In genomic region chr2:227482638-227483340, GRCh38 we compare ENCODE assay signal across 8 cellular contexts. TPM values are rescaled to one million over a fixed set of nuclear protein-coding genes. Genes with fewer than 3 reads are reported as not detected.
DNase-seq lines count a peak whose midpoint lies in the region; ATAC-seq and TF ChIP-seq lines count a peak whose summit lies in the region.

No MANE protein-coding gene starts in this region.

- TF ChIP-seq CTCF in CD4-positive, alpha-beta T cell (IDR thresholded peaks at IDR 0.05), result no peak
- TF ChIP-seq CTCF in activated B cell treated with CpG ODN at 0.5 μM for 24 hours (IDR thresholded peaks at IDR 0.05), result no peak

- H3K9me3 Mint-ChIP-seq in CD4-positive, alpha-beta T cell, result peaks cover 3% of the 10 kb centered on the region
- H3K9me3 Mint-ChIP-seq in activated B cell treated with CpG ODN at 0.5 μM for 24 hours, result peaks cover 5% of the 10 kb centered on the region

- H3K27ac Mint-ChIP-seq in CD4-positive, alpha-beta T cell, result peak overlapping the region; percentile 5
- H3K27ac Mint-ChIP-seq in activated B cell treated with CpG ODN at 0.5 μM for 24 hours, result peak overlapping the region; percentile 83

- H3K27me3 ChIP-seq in CD4-positive, alpha-beta T cell (ENCODE audit: control insufficient read depth, insufficient read depth, low read length), result no peaks in the 10 kb centered on the region

- intact Hi-C loops in CD4-positive, alpha-beta T cell (cut with DNase I, micrococcal nuclease), result no loop called here
- intact Hi-C loops in activated B cell treated with CpG ODN at 0.5 μM for 24 hours (cut with micrococcal nuclease), result loop anchor here (1.0 to 2.0 kb wide), 2 partner anchors 10 to 18 kb away; partner anchors contain the start of gene AGFG1

- no peaks in the 10 kb centered on the region for H3K27me3 Mint-ChIP-seq in CD4-positive, alpha-beta T cell
- H3K27me3 Mint-ChIP-seq in activated B cell treated with CpG ODN at 0.5 μM for 24 hours, result no peaks in the 10 kb centered on the region

- H3K27ac ChIP-seq in CD4-positive, alpha-beta T cell (ENCODE audit: low read depth, low read length), result no peak overlapping the region

- H3K4me1 Mint-ChIP-seq in CD4-positive, alpha-beta T cell (ENCODE audit: low read depth), result peaks cover 79% of the 10 kb centered on the region
- peaks cover 70% of the 10 kb centered on the region for H3K4me1 Mint-ChIP-seq in activated B cell treated with CpG ODN at 0.5 μM for 24 hours

- CTCF ChIA-PET in CD4-positive, alpha-beta T cell (lab: Charles Lee), result no interaction called here
- CTCF ChIA-PET in activated B cell treated with CpG ODN at 0.5 μM for 24 hours (lab: Charles Lee) (interaction anchor here (1.0 kb wide), 1 partner anchor 283 kb away, joined by 4 read pairs; no protein-coding TSS in a partner anchor), HEK293T (lab: Yijun Ruan, JAX) (no interaction called here)

- POLR2A ChIA-PET in CD4-positive, alpha-beta T cell (lab: Charles Lee), result no interaction called here
- POLR2A ChIA-PET in activated B cell treated with CpG ODN at 0.5 μM for 24 hours (lab: Charles Lee) (interaction anchor here (0.7 kb wide), 1 partner anchor 25 kb away, joined by 6 read pairs; no protein-coding TSS in a partner anchor), HEK293T (lab: Yijun Ruan, JAX) (no interaction called here)

- DNase-seq in CD4-positive, alpha-beta T cell, result no peak
- DNase-seq in activated B cell treated with CpG ODN at 0.5 μM for 24 hours, result no peak
- no peak for DNase-seq in GM19238 (ENCODE audit: insufficient read length, low spot score)
- DNase-seq in HEK293T (ENCODE audit: extremely low spot score), result no peak
- DNase-seq in activated naive CD4-positive, alpha-beta T cell treated with anti-CD3 and anti-CD28 coated beads, Interleukin-2, amount 50 U/mL, for 16 hours, result no peak
- DNase-seq in nucleus accumbens (lab: John Stamatoyannopoulos, UW), result no peak

- peak; percentile 41 for ATAC-seq in CD4-positive, alpha-beta T cell (ENCODE audit: poor library complexity)
- ATAC-seq in GM19395 (IDR thresholded peaks at IDR 0.05; ENCODE audit: unreplicated experiment), result peak; percentile 94
- peak; percentile 92 for ATAC-seq in HG03342 (IDR thresholded peaks at IDR 0.05; ENCODE audit: unreplicated experiment)
- ATAC-seq in activated B cell treated with CpG ODN at 0.5 μM for 24 hours (ENCODE audit: low read depth), result peak; percentile 74

- peak overlapping the region; percentile 1 for H3K4me3 Mint-ChIP-seq in CD4-positive, alpha-beta T cell
- H3K4me3 Mint-ChIP-seq in activated B cell treated with CpG ODN at 0.5 μM for 24 hours, result no peak overlapping the region

- H3K36me3 Mint-ChIP-seq in CD4-positive, alpha-beta T cell (ENCODE audit: low read depth), result peaks cover 17% of the 10 kb centered on the region
- H3K36me3 Mint-ChIP-seq in activated B cell treated with CpG ODN at 0.5 μM for 24 hours (ENCODE audit: low read depth), result peaks cover 11% of the 10 kb centered on the region

- no peaks in the 10 kb centered on the region for H3K9me3 ChIP-seq in CD4-positive, alpha-beta T cell (ENCODE audit: control insufficient read depth, low read length)

TF ChIP-seq in HEK293T, 16 proteins besides CTCF, POLR2A, EP300 and RAD21:
- TF ChIP-seq HDGF (IDR thresholded peaks at IDR 0.05; ENCODE audit: borderline replicate concordance) (no peak), FOXM1 (IDR thresholded peaks at IDR 0.05; ENCODE audit: borderline replicate concordance) (no peak), FOXK2 (IDR thresholded peaks at IDR 0.05) (no peak), ELF4 (IDR thresholded peaks at IDR 0.05) (no peak), FOXA1 (IDR thresholded peaks at IDR 0.05) (no peak), CTBP1 (IDR thresholded peaks at IDR 0.05; ENCODE audit: borderline replicate concordance) (no peak), NFRKB (IDR thresholded peaks at IDR 0.05) (no peak), TARDBP (IDR thresholded peaks at IDR 0.05) (no peak), SUZ12 (IDR thresholded peaks at IDR 0.05) (no peak), SP1 (IDR thresholded peaks at IDR 0.05) (no peak), ARNT (IDR thresholded peaks at IDR 0.05) (no peak), BHLHE40 (IDR thresholded peaks at IDR 0.05; ENCODE audit: borderline replicate concordance) (no peak), PKNOX1 (IDR thresholded peaks at IDR 0.05) (no peak), LEF1 (IDR thresholded peaks at IDR 0.05; ENCODE audit: borderline replicate concordance) (no peak), L3MBTL2 (conservative IDR thresholded peaks at IDR 0.05) (no peak)
TF ChIP-seq in HEK293T: peak in this region for 0.

RNA-seq across cellular contexts. Expression of gene AGFG1, which starts 10.8 kb away (rescaled TPM):
- total RNA-seq in CD4-positive, alpha-beta T cell, result 10 to 100 TPM; 49.9 to 55.9 TPM
- 108 and 125 TPM in 2 replicates for total RNA-seq in activated B cell treated with CpG ODN at 0.5 μM for 24 hours

Comparison
In these comparisons a context has a peak if more than half of its experiments do, and no peak if none do; other contexts are left out.
1. ATAC-seq: peak in every context shown above with its lines; median percentile 94 in GM19395; 92 in HG03342; 74 in activated B cell treated with CpG ODN at 0.5 μM for 24 hours; 41 in CD4-positive, alpha-beta T cell.